In genomic region chr19:32403291-32403995, GRCh38 we compare ENCODE assay signal across 1 cellular context.
TF ChIP-seq lines count a peak whose summit lies in the region.

No MANE protein-coding gene starts in this region.

TF ChIP-seq in GM12878, 131 proteins besides CTCF, POLR2A, EP300 and RAD21 (continued from another document):
- TF ChIP-seq CREB1 (IDR thresholded peaks at IDR 0.05; ENCODE audit: low read depth) (no peak), JUNB (IDR thresholded peaks at IDR 0.05) (no peak), ZBTB40 (IDR thresholded peaks at IDR 0.05; ENCODE audit: borderline replicate concordance) (no peak), CEBPB (IDR thresholded peaks at IDR 0.05; ENCODE audit: borderline replicate concordance in 1 of 2, low read depth in 2 of 2, low read length in 2 of 2) (no peak), RB1 (IDR thresholded peaks at IDR 0.05; ENCODE audit: borderline replicate concordance) (no peak), IRF4 (IDR thresholded peaks at IDR 0.05; ENCODE audit: low read depth, low read length) (no peak), PAX5 (IDR thresholded peaks at IDR 0.05; ENCODE audit: borderline replicate concordance, low read depth, low read length) (no peak), NFXL1 (IDR thresholded peaks at IDR 0.05; ENCODE audit: borderline replicate concordance) (no peak)
